In the genomic region with DNA sequence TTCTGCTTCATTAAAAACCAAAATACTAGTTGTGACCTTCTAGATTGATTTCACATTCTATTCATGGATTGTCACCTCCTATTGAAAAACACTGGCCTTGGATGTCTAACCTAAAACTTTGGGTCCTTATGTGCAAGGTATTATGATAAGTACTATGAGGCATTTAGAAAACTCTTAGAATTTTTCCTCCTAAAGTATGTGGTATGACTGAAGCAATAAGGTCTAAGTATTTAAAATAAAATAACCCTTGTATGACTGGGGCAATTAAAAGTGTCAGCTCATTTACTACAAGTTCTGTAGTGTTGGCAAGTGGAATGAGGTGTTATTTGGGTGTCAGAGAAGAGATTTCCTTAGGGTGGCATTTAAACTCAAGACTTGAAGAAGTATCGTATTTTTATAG, we compare ENCODE assay signal across 28 cellular contexts. TPM values are rescaled to one million over a fixed set of nuclear protein-coding genes. Genes with fewer than 3 reads are reported as not detected.
DNase-seq lines count a peak whose midpoint lies in the region; ATAC-seq, FAIRE-seq and TF ChIP-seq lines count a peak whose summit lies in the region.
"Had no signal": no experiment of that assay in that cellular context is flagged by ENCODE, and none has a peak within 500 bp of the region (broad histone marks: within the 10 kb centered on the region; RNA-seq: fewer than 3 reads in every experiment).

No MANE protein-coding gene starts in this region.

- peaks cover 6% of the 10 kb centered on the region for H3K36me3 Mint-ChIP-seq in activated naive CD8-positive, alpha-beta T cell
- H3K36me3 Mint-ChIP-seq in activated naive CD8-positive, alpha-beta T cell treated with anti-CD3 and anti-CD28 coated beads for 36 hours, result peaks cover 30% of the 10 kb centered on the region
- H3K36me3 Mint-ChIP-seq in HFFc6 (ENCODE audit: low read depth) (peaks cover 14% of the 10 kb centered on the region), nephron progenitor cell (ENCODE audit: low read depth) (peaks cover 39% of the 10 kb centered on the region), glutamatergic neuron (ENCODE audit: unreplicated experiment) (no peaks in the 10 kb centered on the region)

- CTCF ChIA-PET in K562 (lab: Yijun Ruan, JAX; ENCODE audit: low intra/inter-chr PET ratio), result no interaction called here

- no peak for TF ChIP-seq POLR2A in K562 (conservative IDR thresholded peaks at IDR 0.05)

- POLR2A ChIA-PET in K562 (lab: Yijun Ruan, JAX), result interaction anchor here (1.4 kb wide), 1 partner anchor 9 kb away, joined by 3 read pairs; no protein-coding TSS in a partner anchor

- no peak overlapping the region for H3K9ac ChIP-seq in K562 (ENCODE audit: insufficient read depth in 1 of 2, low read depth in 2 of 2, low read length in 2 of 2)

- peaks cover 44% of the 10 kb centered on the region for H3K4me1 Mint-ChIP-seq in activated naive CD8-positive, alpha-beta T cell (ENCODE audit: low read depth)
- peaks cover 39% of the 10 kb centered on the region for H3K4me1 Mint-ChIP-seq in activated naive CD8-positive, alpha-beta T cell treated with anti-CD3 and anti-CD28 coated beads for 36 hours
- H3K4me1 Mint-ChIP-seq in HFFc6 (ENCODE audit: low read depth) (peaks cover 48% of the 10 kb centered on the region), nephron progenitor cell (peaks cover 14% of the 10 kb centered on the region), glutamatergic neuron (ENCODE audit: low read depth, unreplicated experiment) (no peaks in the 10 kb centered on the region)

- no peak overlapping the region for H3K4me3 ChIP-seq in K562
- H3K4me3 ChIP-seq: gastrocnemius medialis, HAP-1, hepatocyte, mucosa of descending colon, right atrium auricular region, SJCRH30, suprapubic skin, upper lobe of right lung had no signal

- H3K9me3 ChIP-seq in K562 (replicated peaks; ENCODE audit: control insufficient read depth, insufficient read depth, low read depth, low read length), result no peaks in the 10 kb centered on the region
- H3K9me3 ChIP-seq: gastrocnemius medialis, HAP-1, mucosa of descending colon, right atrium auricular region, SJCRH30, suprapubic skin, upper lobe of right lung had no signal

- WGBS in K562 (ENCODE audit: insufficient coverage, low coverage, missing lambda C conversion rate), result 100% methylated on average over 1 of the region's 1 CpG

- H3K4me2 ChIP-seq in K562 (ENCODE audit: insufficient read depth, low read length), result no peak overlapping the region

- peaks cover 97% of the 10 kb centered on the region for H3K79me2 ChIP-seq in K562 (ENCODE audit: control insufficient read depth, insufficient read depth, low read length)

- no peak for TF ChIP-seq RAD21 in K562 (CRISPR knock-in tag; conservative IDR thresholded peaks at IDR 0.05 in 1 of 2, IDR thresholded peaks at IDR 0.05 in 1 of 2)

- FAIRE-seq in K562 (lab: Jason Lieb, UNC), result peak; percentile 19
- FAIRE-seq: GM12891, small intestine, TTC549 had no signal

- no peak overlapping the region for H3K27ac ChIP-seq in K562 (ENCODE audit: extremely low read depth, low read depth, low read length)
- H3K27ac ChIP-seq: gastrocnemius medialis, right atrium auricular region, SJCRH30, suprapubic skin, upper lobe of right lung had no signal

- ATAC-seq in K562 (no peak), GM21360 (IDR thresholded peaks at IDR 0.05; ENCODE audit: unreplicated experiment) (no peak)
- ATAC-seq: activated CD4-positive, CD25-positive, alpha-beta regulatory T cell treated with anti-CD3 and anti-CD28 coated beads, Interleukin-2, amount 50 U/mL, for 24 hours; gastrocnemius medialis; left colon; mucosa of descending colon; stimulated activated naive B cell treated with anti-CD40 and anti-IgM and Interleukin-4, amounts not matched to agents 10 μg/mL and 1 μg/mL and 100 μg/mL, for 72 hours; upper lobe of right lung had no signal

- no peaks in the 10 kb centered on the region for H3K9me1 ChIP-seq in K562 (ENCODE audit: control insufficient read depth, insufficient read depth, low read length)

- H2AFZ ChIP-seq in K562 (ENCODE audit: low read depth, low read length), result no peak overlapping the region
- H2AFZ ChIP-seq: hepatocyte had no signal

- TF ChIP-seq CTCF in HFFc6 (IDR thresholded peaks at IDR 0.05) (no peak), K562 (IDR thresholded peaks at IDR 0.05 in 2 of 3, conservative IDR thresholded peaks at IDR 0.05 in 1 of 3; ENCODE audit: insufficient read depth in 2 of 3, low read depth in 1 of 3, low read length in 3 of 3) (no peak), nephron progenitor cell (IDR thresholded peaks at IDR 0.05) (no peak), glutamatergic neuron (IDR thresholded peaks at IDR 0.05; ENCODE audit: partially characterized antibody, unreplicated experiment) (no peak)

- H3K9me3 Mint-ChIP-seq in activated naive CD8-positive, alpha-beta T cell (ENCODE audit: low read depth), result no peaks in the 10 kb centered on the region
- peaks cover 2% of the 10 kb centered on the region for H3K9me3 Mint-ChIP-seq in activated naive CD8-positive, alpha-beta T cell treated with anti-CD3 and anti-CD28 coated beads for 36 hours
- no peaks in the 10 kb centered on the region for H3K9me3 Mint-ChIP-seq in HFFc6
- H3K9me3 Mint-ChIP-seq in nephron progenitor cell, result no peaks in the 10 kb centered on the region
- no peaks in the 10 kb centered on the region for H3K9me3 Mint-ChIP-seq in glutamatergic neuron (ENCODE audit: unreplicated experiment)
- H3K9me3 Mint-ChIP-seq: stimulated activated naive B cell treated with anti-CD40 and anti-IgM and Interleukin-4, amounts not matched to agents 10 μg/mL and 1 μg/mL and 100 μg/mL, for 72 hours had no signal

- peaks cover 8% of the 10 kb centered on the region; the same call in 1 of the 3 replicates for H3K36me3 ChIP-seq in K562 (ENCODE audit: control insufficient read depth, insufficient read depth, low read length)
- H3K36me3 ChIP-seq: gastrocnemius medialis, right atrium auricular region, suprapubic skin, upper lobe of right lung had no signal

- H3K27me3 Mint-ChIP-seq in activated naive CD8-positive, alpha-beta T cell, result no peaks in the 10 kb centered on the region
- H3K27me3 Mint-ChIP-seq in activated naive CD8-positive, alpha-beta T cell treated with anti-CD3 and anti-CD28 coated beads for 36 hours, result no peaks in the 10 kb centered on the region
- H3K27me3 Mint-ChIP-seq in HFFc6 (ENCODE audit: insufficient read depth) (no peaks in the 10 kb centered on the region), nephron progenitor cell (ENCODE audit: low read depth, poor library complexity) (no peaks in the 10 kb centered on the region), glutamatergic neuron (ENCODE audit: unreplicated experiment) (no peaks in the 10 kb centered on the region)
- H3K27me3 Mint-ChIP-seq: stimulated activated naive B cell treated with anti-CD40 and anti-IgM and Interleukin-4, amounts not matched to agents 10 μg/mL and 1 μg/mL and 100 μg/mL, for 72 hours had no signal

- in situ Hi-C loops in K562 (cut with MboI), result no loop called here

- H3K4me3 Mint-ChIP-seq in activated naive CD8-positive, alpha-beta T cell, result peak overlapping the region; percentile 5
- no peak overlapping the region for H3K4me3 Mint-ChIP-seq in activated naive CD8-positive, alpha-beta T cell treated with anti-CD3 and anti-CD28 coated beads for 36 hours
- H3K4me3 Mint-ChIP-seq in HFFc6 (peak overlapping the region; percentile 15; the same call in 1 of the 2 replicates), nephron progenitor cell (no peak overlapping the region), glutamatergic neuron (ENCODE audit: unreplicated experiment) (no peak overlapping the region)
- H3K4me3 Mint-ChIP-seq: stimulated activated naive B cell treated with anti-CD40 and anti-IgM and Interleukin-4, amounts not matched to agents 10 μg/mL and 1 μg/mL and 100 μg/mL, for 72 hours had no signal

- peaks cover 13% of the 10 kb centered on the region in 2 experiments; a peak in 4 of 5 replicates for H3K4me1 ChIP-seq in K562 (replicated peaks in 1 of 2; ENCODE audit: control insufficient read depth in 2 of 2, insufficient read depth in 2 of 2, low read length in 2 of 2)
- H3K4me1 ChIP-seq: SJCRH30 had no signal

- BruUV-seq in K562 (replicated peaks; lab: Mats Ljungman, UMichigan), result no TSS peak

- no peak for DNase-seq in activated naive CD8-positive, alpha-beta T cell treated with anti-CD3 and anti-CD28 coated beads for 36 hours
- DNase-seq in HFFc6 (no peak), K562 (ENCODE audit: extremely low read depth in 1 of 4, low spot score in 3 of 4) (no peak), nephron progenitor cell (no peak), glutamatergic neuron (no peak), NCI-H2196 treated with DMSO at 0.1 percent for 48 hours (lab: John Stamatoyannopoulos, UW; ENCODE audit: unreplicated experiment) (no peak)
- DNase-seq: activated naive CD4-positive, alpha-beta T cell treated with Interleukin-2 at 50 U/mL for 16 hours; amygdala; DMS153; gastrocnemius medialis; left colon; mucosa of descending colon; NCI-H146; NCI-H510A; SJCRH30; small intestine; stimulated activated naive B cell treated with anti-CD40 and anti-IgM and Interleukin-4, amounts not matched to agents 10 μg/mL and 1 μg/mL and 100 μg/mL, for 72 hours; T-helper 1 cell; upper lobe of right lung had no signal

- peaks cover 28% of the 10 kb centered on the region for H4K20me1 ChIP-seq in K562 (replicated peaks; ENCODE audit: control insufficient read depth, insufficient read depth, low read length)

- H3K27me3 ChIP-seq in K562 (ENCODE audit: control insufficient read depth in 2 of 2, insufficient read depth in 2 of 2, low read length in 2 of 2), result no peaks in the 10 kb centered on the region
- H3K27me3 ChIP-seq: gastrocnemius medialis, hepatocyte, right atrium auricular region, SJCRH30, suprapubic skin, upper lobe of right lung had no signal

- intact Hi-C loops in K562 (cut with micrococcal nuclease), result no loop called here

- H3K27ac Mint-ChIP-seq in activated naive CD8-positive, alpha-beta T cell, result peak overlapping the region; percentile 89
- no peak overlapping the region for H3K27ac Mint-ChIP-seq in activated naive CD8-positive, alpha-beta T cell treated with anti-CD3 and anti-CD28 coated beads for 36 hours
- H3K27ac Mint-ChIP-seq in HFFc6 (peak overlapping the region; percentile 64), nephron progenitor cell (peak overlapping the region; percentile 39), glutamatergic neuron (ENCODE audit: unreplicated experiment) (no peak overlapping the region)
- H3K27ac Mint-ChIP-seq: stimulated activated naive B cell treated with anti-CD40 and anti-IgM and Interleukin-4, amounts not matched to agents 10 μg/mL and 1 μg/mL and 100 μg/mL, for 72 hours had no signal

- no peak for TF ChIP-seq EP300 in K562 (IDR thresholded peaks at IDR 0.05; ENCODE audit: low read length)

RNA-seq across cellular contexts. Expression of a gene that starts 15.1 kb away (rescaled TPM):
- total RNA-seq in activated naive CD8-positive, alpha-beta T cell treated with anti-CD3 and anti-CD28 coated beads for 36 hours, result 100 to 1,000 TPM; 101 to 111 TPM
- total RNA-seq in HFFc6 (2021; fragmentation: NEBNext Ultra II Directional; extraction: Animal tissue kit (Norgen Biotek cat#: 25700)), result 100 to 1,000 TPM in 4 of 6 experiments, 10 to 100 TPM in 2; 95.7 to 105 (median 101) TPM
- total RNA-seq in K562 (2011; cell fraction: chromatin; rRNA removed; ENCODE audit: low replicate concordance), result 25.9 and 38.5 TPM in 2 replicates
- total RNA-seq in K562 (2011; cell fraction: nucleolus; rRNA removed), result 8.8 and 10.0 TPM in 2 replicates
- total RNA-seq in K562 (2011; cell fraction: nucleoplasm; rRNA removed), result 17.4 and 18.4 TPM in 2 replicates
- total RNA-seq in K562 (2014; rRNA removed) (30.7 and 34.7 TPM in 2 replicates), K562 (2014; rRNA removed; fragmentation: Illumina TruSeq; extraction: Trizol) (61.3 and 73.9 TPM in 2 replicates), K562 (2015; rRNA removed; fragmentation: Illumina TruSeq; extraction: Trizol) (46.5 and 47.0 TPM in 2 replicates), K562 (2021) (68.8 and 69.5 TPM in 2 replicates), glutamatergic neuron (ENCODE audit: unreplicated experiment) (46.8 TPM)
- polyA plus RNA-seq in K562 (2011; rRNA removed) (57.7 and 88.2 TPM in 2 replicates), K562 (2014; fragmentation: Illumina TruSeq; extraction: Trizol) (52.0 and 52.8 TPM in 2 replicates), K562 (2014; fragmentation: Nextera tagmentation; extraction: Ambion mirVana) (1 to 10 TPM; 6.8 to 7.5 TPM), K562 (2014; rRNA removed) (36.7 and 43.9 TPM in 2 replicates)
- 28.6 and 42.6 TPM in 2 replicates for polyA plus RNA-seq in K562 (2011; cell fraction: cytosol; rRNA removed)
- polyA plus RNA-seq in K562 (2011; cell fraction: nucleus; rRNA removed), result 23.7 and 33.0 TPM in 2 replicates
- 49.1 and 51.2 TPM in 2 replicates for polyA plus RNA-seq in K562 (2012)
- polyA minus RNA-seq in K562 (2011; rRNA and poly(A)+ RNA removed), result 80.5 and 109 TPM in 2 replicates
- 18.0 and 41.3 TPM in 2 replicates for polyA minus RNA-seq in K562 (2011; cell fraction: cytosol; rRNA and poly(A)+ RNA removed)
- 8.1 and 14.1 TPM in 2 replicates for polyA minus RNA-seq in K562 (2011; cell fraction: nucleus; rRNA and poly(A)+ RNA removed)

Comparison
In these comparisons a context has a peak if more than half of its experiments do, and no peak if none do; other contexts are left out.
1. H3K27ac Mint-ChIP-seq: peak in activated naive CD8-positive, alpha-beta T cell (single experiment), HFFc6 (single experiment) and nephron progenitor cell (single experiment); none in activated naive CD8-positive, alpha-beta T cell treated with anti-CD3 and anti-CD28 coated beads for 36 hours (single experiment) and glutamatergic neuron (single experiment).
2. H3K4me3 Mint-ChIP-seq: peak in activated naive CD8-positive, alpha-beta T cell (single experiment) and HFFc6 (single experiment); none in activated naive CD8-positive, alpha-beta T cell treated with anti-CD3 and anti-CD28 coated beads for 36 hours (single experiment), nephron progenitor cell (single experiment) and glutamatergic neuron (single experiment).